13 cellular contexts compared by ENCODE assay signal in the genomic region with DNA sequence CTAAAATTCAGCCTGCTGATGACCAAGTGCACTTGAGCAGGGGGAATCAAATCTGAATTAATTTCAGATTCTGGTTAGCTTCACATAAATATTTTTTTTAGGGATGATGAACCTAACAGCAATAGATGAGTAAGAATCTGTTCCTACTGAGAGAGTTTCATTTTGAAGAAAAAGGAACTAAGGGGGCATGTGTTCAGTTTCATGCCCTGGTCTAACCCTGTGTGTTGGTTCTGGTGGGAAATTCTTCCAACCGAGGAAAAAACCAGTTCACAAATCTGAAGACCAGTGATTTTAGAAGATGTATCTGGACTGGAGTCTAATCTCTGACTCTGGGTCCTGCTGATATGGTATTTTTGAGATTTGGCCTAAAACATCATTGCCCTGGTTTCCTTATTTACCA. TPM values are rescaled to one million over a fixed set of nuclear protein-coding genes. Genes with fewer than 3 reads are reported as not detected.
DNase-seq lines count a peak whose midpoint lies in the region; ATAC-seq, FAIRE-seq and TF ChIP-seq lines count a peak whose summit lies in the region.
"Had no signal": no experiment of that assay in that cellular context is flagged by ENCODE, and none has a peak within 500 bp of the region (broad histone marks: within the 10 kb centered on the region; RNA-seq: fewer than 3 reads in every experiment).

No MANE protein-coding gene starts in this region.

- H3K27ac ChIP-seq in KOPT-K1 (ENCODE audit: low read depth, low read length, poor library complexity, severe bottlenecking) = peak overlapping the region; percentile 96
- H3K27ac ChIP-seq in duodenal mucosa (ENCODE audit: low read depth, low read length) = peak overlapping the region; percentile 13
- H3K27ac ChIP-seq in thyroid gland = no peak overlapping the region
- H3K27ac ChIP-seq: colonic mucosa had no signal

- H3K4me1 ChIP-seq in duodenal mucosa (ENCODE audit: control insufficient read depth in 1 of 2, insufficient read depth in 2 of 2, low read length in 2 of 2) (peaks cover 0 to 5% of the 10 kb centered on the region in 2 donors), thyroid gland (no peaks in the 10 kb centered on the region)
- H3K4me1 ChIP-seq: colonic mucosa had no signal

- TF ChIP-seq CTCF in thyroid gland (IDR thresholded peaks at IDR 0.05) = no peak

- intact Hi-C loops in thyroid gland (cut with DNase I) = no loop called here

- no peak overlapping the region for H3K9ac ChIP-seq in duodenal mucosa (ENCODE audit: low read depth in 1 of 2, low read length in 2 of 2)

- 90 to 94% methylated on average over 1 of the region's 1 CpG for WGBS in thyroid gland, 2 donors

- H3K36me3 ChIP-seq in KOPT-K1 (ENCODE audit: insufficient read depth, low read length) (peaks cover 43% of the 10 kb centered on the region), duodenal mucosa (ENCODE audit: control insufficient read depth in 1 of 2, insufficient read depth in 2 of 2, low read length in 2 of 2) (no peaks in the 10 kb centered on the region), thyroid gland (no peaks in the 10 kb centered on the region)
- H3K36me3 ChIP-seq: colonic mucosa had no signal

- H3K27me3 ChIP-seq in duodenal mucosa (ENCODE audit: control insufficient read depth in 1 of 2, insufficient read depth in 2 of 2, low read length in 2 of 2) (no peaks in the 10 kb centered on the region), thyroid gland (no peaks in the 10 kb centered on the region)
- H3K27me3 ChIP-seq: colonic mucosa had no signal

- H3K9me3 ChIP-seq in KOPT-K1 (ENCODE audit: insufficient read depth, low read length, poor library complexity, severe bottlenecking) (no peaks in the 10 kb centered on the region), duodenal mucosa (ENCODE audit: control insufficient read depth in 1 of 2, low read length in 2 of 2) (no peaks in the 10 kb centered on the region), thyroid gland (no peaks in the 10 kb centered on the region)
- H3K9me3 ChIP-seq: colonic mucosa had no signal

- ATAC-seq in GM21360 (IDR thresholded peaks at IDR 0.05; ENCODE audit: unreplicated experiment) = peak; percentile 42

- FAIRE-seq in GM12892 (lab: Jason Lieb, UNC) = peak; percentile 76

- TF ChIP-seq POLR2A in GM12892 (IDR thresholded peaks at IDR 0.05; ENCODE audit: low read depth, low read length) (no peak), thyroid gland (IDR thresholded peaks at IDR 0.05) (no peak)

- no peak overlapping the region for H3K4me3 ChIP-seq in duodenal mucosa (ENCODE audit: low read depth in 1 of 2, low read length in 2 of 2)
- no peak overlapping the region for H3K4me3 ChIP-seq in thyroid gland (replicated peaks in 1 of 3)
- H3K4me3 ChIP-seq: colonic mucosa, skin epidermis had no signal

- DNase-seq in GM12892 (ENCODE audit: insufficient read length) (no peak), NCI-H1694 (lab: John Stamatoyannopoulos, UW) (no peak), thyroid gland (no peak), amygdala (lab: John Stamatoyannopoulos, UW) (no peak), NCI-H2227 (lab: John Stamatoyannopoulos, UW; ENCODE audit: unreplicated experiment) (no peak)
- DNase-seq: activated CD8-positive, alpha-beta memory T cell treated with anti-CD3 and anti-CD28 coated beads, Interleukin-2, amount 50 U/mL, for 48 hours; colonic mucosa; DMS79; NCI-H187 treated with DMSO at 0.1 percent for 48 hours had no signal

RNA-seq across cellular contexts. Expression of a gene that starts 13.7 kb away (rescaled TPM):
- polyA plus RNA-seq in GM12892 (2012; ENCODE audit: missing spikeins) = 8.1 TPM
- 1 to 10 TPM in 3 of 4 donors, under 1 TPM in 1; 0.45 to 4.2 (median 1.7) TPM for total RNA-seq in thyroid gland

RNA-seq across cellular contexts. Expression of a gene that starts 36.1 kb away (rescaled TPM):
- not detected for polyA plus RNA-seq in GM12892 (2012; ENCODE audit: missing spikeins)
- 10 to 100 TPM in 1 of 4 donors, 1 to 10 TPM in 2, under 1 TPM in 1; 0.67 to 16.3 (median 1.5) TPM for total RNA-seq in thyroid gland

Comparison
In these comparisons a context has a peak if more than half of its experiments do, and no peak if none do; other contexts are left out.
1. H3K27ac ChIP-seq: peak in KOPT-K1 (single experiment) and duodenal mucosa (single experiment); none in thyroid gland (0 of 3).